ENCODE assay signal across 10 cellular contexts in the genomic region with DNA sequence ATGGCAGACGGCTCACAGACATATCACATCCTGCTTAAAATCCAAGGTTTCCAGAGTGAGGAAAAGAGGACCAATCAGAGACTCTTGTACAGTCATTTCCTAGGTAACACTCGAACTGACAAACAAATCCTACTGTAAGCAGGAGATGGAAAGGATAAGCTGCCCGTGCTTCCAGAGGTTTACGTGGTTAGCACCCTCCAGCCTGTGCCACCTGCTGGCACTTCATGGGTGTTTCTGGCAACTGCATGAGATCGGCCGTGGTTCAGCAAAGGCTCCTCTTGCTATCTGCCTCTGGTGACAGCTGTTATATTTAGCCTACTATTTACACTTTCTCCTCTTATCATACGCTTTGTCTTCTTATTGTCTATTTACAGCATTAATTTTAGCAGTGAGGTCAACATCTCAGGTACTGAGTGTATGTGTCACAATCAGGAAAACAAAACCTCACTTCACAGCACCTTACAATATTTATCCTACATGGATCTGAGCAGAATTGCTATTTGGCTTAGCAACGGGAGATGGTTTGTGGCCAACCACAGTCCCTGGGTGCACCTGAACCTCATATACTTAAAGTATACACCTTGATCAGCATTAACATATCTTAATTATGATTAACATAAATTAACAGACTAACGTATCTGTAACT.
DNase-seq lines count a peak whose midpoint lies in the region; ATAC-seq and TF ChIP-seq lines count a peak whose summit lies in the region.
"Had no signal": no experiment of that assay in that cellular context is flagged by ENCODE, and none has a peak within 500 bp of the region (broad histone marks: within the 10 kb centered on the region; RNA-seq: fewer than 3 reads in every experiment).

No MANE protein-coding gene starts in this region.

- no peak overlapping the region for H3K4me3 ChIP-seq in OCI-LY7 (ENCODE audit: low read depth, low read length, poor library complexity, severe bottlenecking)
- no peak overlapping the region for H3K4me3 ChIP-seq in uterus
- no peak overlapping the region for H3K4me3 ChIP-seq in naive thymus-derived CD4-positive, alpha-beta T cell (ENCODE audit: low read length)

- H3K36me3 Mint-ChIP-seq in naive thymus-derived CD4-positive, alpha-beta T cell, result no peaks in the 10 kb centered on the region

- no peaks in the 10 kb centered on the region for H3K36me3 ChIP-seq in OCI-LY7 (ENCODE audit: insufficient read depth, low read length)
- H3K36me3 ChIP-seq in uterus, result no peaks in the 10 kb centered on the region
- no peaks in the 10 kb centered on the region for H3K36me3 ChIP-seq in naive thymus-derived CD4-positive, alpha-beta T cell (ENCODE audit: control insufficient read depth in 2 of 3, insufficient read depth in 3 of 3, low read length in 3 of 3)

- H3K9me2 ChIP-seq in OCI-LY7 (ENCODE audit: insufficient read depth, low read length), result no peaks in the 10 kb centered on the region

- H3K4me1 ChIP-seq in OCI-LY7 (ENCODE audit: insufficient read depth, low read length, poor library complexity, severe bottlenecking) (no peaks in the 10 kb centered on the region), uterus (no peaks in the 10 kb centered on the region)
- no peaks in the 10 kb centered on the region for H3K4me1 ChIP-seq in naive thymus-derived CD4-positive, alpha-beta T cell (ENCODE audit: control insufficient read depth in 2 of 2, insufficient read depth in 2 of 2, low read length in 2 of 2)

- no peak overlapping the region for H3K27ac ChIP-seq in OCI-LY7 (ENCODE audit: low read depth, low read length, poor library complexity, severe bottlenecking)
- no peak overlapping the region for H3K27ac ChIP-seq in uterus
- H3K27ac ChIP-seq in naive thymus-derived CD4-positive, alpha-beta T cell (ENCODE audit: low read depth, low read length), result no peak overlapping the region

- peaks cover 5 to 21% (median 15%) of the 10 kb centered on the region in 5 donors for H3K27me3 Mint-ChIP-seq in naive thymus-derived CD4-positive, alpha-beta T cell

- peak overlapping the region in 2 of 9 donors; percentile 32 to 51 for H3K27ac Mint-ChIP-seq in naive thymus-derived CD4-positive, alpha-beta T cell
- H3K27ac Mint-ChIP-seq: CD4-positive, alpha-beta T cell had no signal

- POLR2A ChIA-PET in OCI-LY7 (lab: Charles Lee), result no interaction called here
- POLR2A ChIA-PET in naive thymus-derived CD4-positive, alpha-beta T cell (lab: Charles Lee), result no interaction called here

- TF ChIP-seq POLR2A in uterus (IDR thresholded peaks at IDR 0.05), result no peak

- no peaks in the 10 kb centered on the region for H4K20me1 ChIP-seq in OCI-LY7 (ENCODE audit: insufficient read depth, low read length)

- H3K4me1 Mint-ChIP-seq in naive thymus-derived CD4-positive, alpha-beta T cell, result peaks cover 0 to 5% (median 0%) of the 10 kb centered on the region in 7 donors
- H3K4me1 Mint-ChIP-seq: neural crest cell had no signal

- no peak overlapping the region for H3K4me2 ChIP-seq in OCI-LY7 (ENCODE audit: low read length)

- DNase-seq in COLO829 (ENCODE audit: low spot score) (peak; percentile 12), NCI-H1105 (lab: John Stamatoyannopoulos, UW) (peak; percentile 85), OCI-LY7 (ENCODE audit: low spot score) (no peak), left cardiac atrium (peak; percentile 64), uterus (no peak), globus pallidus (ENCODE audit: low spot score) (no peak)
- no peak for DNase-seq in naive thymus-derived CD4-positive, alpha-beta T cell

- H3K79me2 ChIP-seq in OCI-LY7 (ENCODE audit: insufficient read depth, low read depth, low read length), result no peaks in the 10 kb centered on the region

- H3K9me3 Mint-ChIP-seq in naive thymus-derived CD4-positive, alpha-beta T cell, result no peaks in the 10 kb centered on the region
- H3K9me3 Mint-ChIP-seq: CD4-positive, alpha-beta T cell; neural crest cell had no signal

- H3K9me3 ChIP-seq in OCI-LY7 (ENCODE audit: low read length), result no peaks in the 10 kb centered on the region
- no peaks in the 10 kb centered on the region for H3K9me3 ChIP-seq in uterus
- no peaks in the 10 kb centered on the region for H3K9me3 ChIP-seq in naive thymus-derived CD4-positive, alpha-beta T cell (ENCODE audit: control insufficient read depth in 2 of 3, low read length in 3 of 3)

- H3K4me3 Mint-ChIP-seq in naive thymus-derived CD4-positive, alpha-beta T cell, result no peak overlapping the region
- H3K4me3 Mint-ChIP-seq: CD4-positive, alpha-beta T cell; neural crest cell had no signal

- ATAC-seq in left cardiac atrium, result peak; percentile 71 to 84
- ATAC-seq in GM18907 (IDR thresholded peaks at IDR 0.05; ENCODE audit: unreplicated experiment), result no peak
- ATAC-seq in naive thymus-derived CD4-positive, alpha-beta T cell, result no peak

- no TSS peak for BruUV-seq in OCI-LY7 (replicated peaks; lab: Mats Ljungman, UMichigan)

- H2AFZ ChIP-seq in OCI-LY7 (ENCODE audit: low read length), result no peak overlapping the region

- CTCF ChIA-PET in OCI-LY7 (lab: Charles Lee; ENCODE audit: unreplicated experiment), result no interaction called here
- CTCF ChIA-PET in naive thymus-derived CD4-positive, alpha-beta T cell (lab: Charles Lee), result no interaction called here

- no peaks in the 10 kb centered on the region for H3K27me3 ChIP-seq in uterus
- no peaks in the 10 kb centered on the region for H3K27me3 ChIP-seq in naive thymus-derived CD4-positive, alpha-beta T cell (ENCODE audit: control insufficient read depth in 2 of 2, insufficient read depth in 2 of 2, low read length in 2 of 2)

- intact Hi-C loops in OCI-LY7 (cut with micrococcal nuclease; ENCODE audit: unreplicated experiment) (no loop called here), left cardiac atrium (cut with DNase I) (loop anchor here in 1 of 2 donors (5.0 kb wide), 1 partner anchor 45 kb away; no protein-coding TSS in a partner anchor), uterus (cut with DNase I; ENCODE audit: low total_unique reads) (no loop called here)
- intact Hi-C loops in naive thymus-derived CD4-positive, alpha-beta T cell (cut with micrococcal nuclease), result no loop called here

- TF ChIP-seq CTCF in OCI-LY7 (conservative IDR thresholded peaks at IDR 0.05; ENCODE audit: low read length) (peak; percentile 24; the same call in 1 of the 2 replicates), uterus (IDR thresholded peaks at IDR 0.05) (no peak)

Comparison
In these comparisons a context has a peak if more than half of its experiments do, and no peak if none do; other contexts are left out.
1. DNase-seq: peak in COLO829 (single experiment), NCI-H1105 (single experiment) and left cardiac atrium (single experiment); none in OCI-LY7 (single experiment), uterus (0 of 2), naive thymus-derived CD4-positive, alpha-beta T cell (0 of 9) and globus pallidus (single experiment).
2. ATAC-seq: peak in left cardiac atrium (2 of 2); none in GM18907 (single experiment) and naive thymus-derived CD4-positive, alpha-beta T cell (single experiment).